In the genomic region with DNA sequence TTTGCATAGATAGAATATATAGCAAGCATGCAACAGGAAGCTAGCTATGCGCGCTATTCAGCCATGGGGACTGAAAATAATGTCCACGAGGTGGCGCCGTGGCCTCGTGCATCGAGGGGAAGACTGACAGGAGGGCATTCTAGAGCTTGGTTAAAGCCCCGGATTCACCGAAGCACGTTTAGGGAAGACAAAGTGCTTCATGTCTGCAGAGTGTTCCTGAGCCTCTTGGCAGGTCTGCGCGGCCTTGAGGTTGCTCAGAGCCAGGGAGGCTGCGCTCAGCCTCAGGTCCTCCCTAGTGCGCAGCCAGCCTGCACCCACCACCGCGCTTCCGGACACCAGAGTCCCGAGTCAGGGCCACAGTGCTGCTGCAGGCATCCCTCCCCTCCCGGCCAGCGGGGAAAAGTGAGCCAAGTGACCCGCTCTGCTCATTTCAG, we compare ENCODE assay signal across 9 cellular contexts. TPM values are rescaled to one million over a fixed set of nuclear protein-coding genes. Genes with fewer than 3 reads are reported as not detected.
DNase-seq lines count a peak whose midpoint lies in the region; TF ChIP-seq lines count a peak whose summit lies in the region.
"Had no signal": no experiment of that assay in that cellular context is flagged by ENCODE, and none has a peak within 500 bp of the region (broad histone marks: within the 10 kb centered on the region; RNA-seq: fewer than 3 reads in every experiment).

No MANE protein-coding gene starts in this region.

- H3K4me1 ChIP-seq in A673 (ENCODE audit: insufficient read depth, low read length, poor library complexity, severe bottlenecking) (no peaks in the 10 kb centered on the region), suprapubic skin (peaks cover 20% of the 10 kb centered on the region)
- no peaks in the 10 kb centered on the region for H3K4me1 ChIP-seq in effector memory CD4-positive, alpha-beta T cell (ENCODE audit: control insufficient read depth, insufficient read depth, low read length, poor library complexity, severe bottlenecking)

- 0% methylated on average over 13 of the region's 21 CpGs for WGBS in suprapubic skin

- H3K4me3 Mint-ChIP-seq in mesothelial cell of epicardium: no peak overlapping the region
- H3K4me3 Mint-ChIP-seq: naive B cell had no signal

- no peak for TF ChIP-seq EP300 in suprapubic skin (IDR thresholded peaks at IDR 0.05)

- H3K27me3 Mint-ChIP-seq in mesothelial cell of epicardium (ENCODE audit: low read depth): peaks cover 13% of the 10 kb centered on the region

- no peaks in the 10 kb centered on the region for H3K4me1 Mint-ChIP-seq in mesothelial cell of epicardium

- DNase-seq in A673 (ENCODE audit: low spot score) (peak; percentile 68), NCI-H1092 (lab: John Stamatoyannopoulos, UW) (peak; percentile 61), SKM-1 treated with dmso at 0.1 percent for 144 hours (lab: John Stamatoyannopoulos, UW; ENCODE audit: unreplicated experiment) (peak; percentile 47), epithelial cell of esophagus (ENCODE audit: low read depth) (peak; percentile 69), mesothelial cell of epicardium (ENCODE audit: low spot score in 2 of 2, unreplicated experiment in 2 of 2) (peak in 1 of 2 experiments; percentile 89), suprapubic skin (ENCODE audit: low spot score in 2 of 2) (no peak)
- no peak for DNase-seq in effector memory CD4-positive, alpha-beta T cell
- DNase-seq: naive B cell had no signal

- BruUV-seq in A673 (replicated peaks; lab: Mats Ljungman, UMichigan): no TSS peak

- TF ChIP-seq CTCF in A673 (conservative IDR thresholded peaks at IDR 0.05; ENCODE audit: low read depth, low read length) (peak; percentile 79), GM12875 (IDR thresholded peaks at IDR 0.05; ENCODE audit: borderline replicate concordance, insufficient read depth, low read depth, low read length) (peak; percentile 39; the same call in 1 of the 2 replicates), epithelial cell of esophagus (IDR thresholded peaks at IDR 0.05; ENCODE audit: insufficient read depth, low read depth, low read length, missing control alignments) (peak; percentile 77), mesothelial cell of epicardium (IDR thresholded peaks at IDR 0.05; ENCODE audit: unreplicated experiment) (peak; percentile 80), suprapubic skin (IDR thresholded peaks at IDR 0.05) (peak; percentile 21 to 69)

- H3K9me3 Mint-ChIP-seq in mesothelial cell of epicardium: no peaks in the 10 kb centered on the region

- no peak for TF ChIP-seq POLR2A in suprapubic skin (IDR thresholded peaks at IDR 0.05)

- CTCF ChIA-PET in A673 (lab: Charles Lee): interaction anchor here (0.7 to 1.5 kb wide), 2 partner anchors 1208 to 1235 kb away, joined by 4 read pairs; partner anchors contain the start of gene OCA2

- no peaks in the 10 kb centered on the region for H3K27me3 ChIP-seq in A673 (replicated peaks; ENCODE audit: insufficient read depth, low read depth, low read length, poor library complexity)
- peaks cover 19% of the 10 kb centered on the region for H3K27me3 ChIP-seq in suprapubic skin
- no peaks in the 10 kb centered on the region for H3K27me3 ChIP-seq in effector memory CD4-positive, alpha-beta T cell (replicated peaks; ENCODE audit: control insufficient read depth, insufficient read depth, low read length, poor library complexity, severe bottlenecking)

- no peaks in the 10 kb centered on the region for H3K36me3 Mint-ChIP-seq in mesothelial cell of epicardium

- H3K36me3 ChIP-seq in A673 (ENCODE audit: insufficient read depth, low read length, poor library complexity, severe bottlenecking) (no peaks in the 10 kb centered on the region), suprapubic skin (no peaks in the 10 kb centered on the region)
- H3K36me3 ChIP-seq in effector memory CD4-positive, alpha-beta T cell (ENCODE audit: control insufficient read depth, insufficient read depth, low read length): no peaks in the 10 kb centered on the region

- H3K27ac ChIP-seq in A673 (ENCODE audit: low read depth, low read length, poor library complexity, severe bottlenecking) (no peak overlapping the region), suprapubic skin (no peak overlapping the region)
- no peak overlapping the region for H3K27ac ChIP-seq in effector memory CD4-positive, alpha-beta T cell (ENCODE audit: insufficient read depth, low read length, poor library complexity, severe bottlenecking)

- POLR2A ChIA-PET in A673 (lab: Charles Lee; ENCODE audit: low non-redundant PET): no interaction called here

- no peak overlapping the region for H3K27ac Mint-ChIP-seq in mesothelial cell of epicardium
- H3K27ac Mint-ChIP-seq: naive B cell had no signal

- intact Hi-C loops in A673 (cut with micrococcal nuclease; ENCODE audit: unreplicated experiment): loop anchor here (5.0 kb wide), 1 partner anchor 126 kb away; no protein-coding TSS in a partner anchor

- peak overlapping the region; percentile 26 for H3K4me3 ChIP-seq in A673 (ENCODE audit: low read depth, low read length, poor library complexity, severe bottlenecking)
- no peak overlapping the region for H3K4me3 ChIP-seq in GM12875 (ENCODE audit: low read depth, low read length)
- peak overlapping the region; percentile 14 for H3K4me3 ChIP-seq in epithelial cell of esophagus (ENCODE audit: low read length)
- peak overlapping the region; percentile 40 for H3K4me3 ChIP-seq in suprapubic skin
- no peak overlapping the region for H3K4me3 ChIP-seq in effector memory CD4-positive, alpha-beta T cell (ENCODE audit: insufficient read depth, low read depth, low read length, poor library complexity, severe bottlenecking)

- no peaks in the 10 kb centered on the region for H3K9me3 ChIP-seq in A673 (ENCODE audit: low read depth, low read length, poor library complexity, severe bottlenecking)
- H3K9me3 ChIP-seq in suprapubic skin: no peaks in the 10 kb centered on the region
- no peaks in the 10 kb centered on the region for H3K9me3 ChIP-seq in effector memory CD4-positive, alpha-beta T cell (ENCODE audit: control insufficient read depth, low read length)

RNA-seq across cellular contexts. Expression of gene GABRA5, which starts 24.6 kb away (rescaled TPM):
- total RNA-seq in A673 (2021) (not detected in 2 replicates), mesothelial cell of epicardium (0.11 to 0.49 TPM (median 0.45 TPM) in 3 replicates), suprapubic skin (not detected)

Comparison
In these comparisons a context has a peak if more than half of its experiments do, and no peak if none do; other contexts are left out.
1. DNase-seq: peak in A673 (single experiment), NCI-H1092 (single experiment), SKM-1 treated with dmso at 0.1 percent for 144 hours (single experiment) and epithelial cell of esophagus (single experiment); none in suprapubic skin (0 of 2) and effector memory CD4-positive, alpha-beta T cell (0 of 3).
2. H3K4me3 ChIP-seq: peak in A673 (single experiment), epithelial cell of esophagus (single experiment) and suprapubic skin (single experiment); none in GM12875 (single experiment) and effector memory CD4-positive, alpha-beta T cell (single experiment).
3. Peak in every context shown above with its lines, with median percentiles within 50 percentile points of each other: CTCF ChIP-seq.